In genomic region chr10:34744590-34744989, GRCh38 we compare ENCODE assay signal across 17 cellular contexts.
DNase-seq lines count a peak whose midpoint lies in the region; ATAC-seq and TF ChIP-seq lines count a peak whose summit lies in the region.
"Had no signal": no experiment of that assay in that cellular context is flagged by ENCODE, and none has a peak within 500 bp of the region (broad histone marks: within the 10 kb centered on the region; RNA-seq: fewer than 3 reads in every experiment).

No MANE protein-coding gene starts in this region.

- 0 out of 2 replicates have a peak overlapping the region, but pooled peaks have one; percentile 51 for H3K4me2 ChIP-seq in SK-N-SH

- H3K36me3 ChIP-seq in SK-N-SH (replicated peaks in 1 of 2; ENCODE audit: control insufficient read depth in 1 of 2, insufficient read depth in 2 of 2, low read length in 1 of 2): no peaks in the 10 kb centered on the region
- H3K36me3 ChIP-seq in esophagus muscularis mucosa: no peaks in the 10 kb centered on the region
- H3K36me3 ChIP-seq in transverse colon: no peaks in the 10 kb centered on the region
- no peaks in the 10 kb centered on the region for H3K36me3 ChIP-seq in upper lobe of left lung
- H3K36me3 ChIP-seq: BE2C had no signal

- CTCF ChIA-PET in SK-N-SH (lab: Yijun Ruan, JAX): interaction anchor here (0.8 to 1.2 kb wide), 4 partner anchors 13 to 76 kb away, joined by 3 read pairs; no protein-coding TSS in a partner anchor

- 75% methylated on average over 3 of the region's 3 CpGs for WGBS in SK-N-SH (ENCODE audit: low lambda C conversion rate)
- WGBS in esophagus muscularis mucosa: 89% methylated on average over 3 of the region's 3 CpGs
- WGBS in transverse colon (ENCODE audit: low coverage in 1 of 2), 2 donors: 78% methylated on average over 3 of the region's 3 CpGs; no CpG with 5 or more reads in 1 of the 2 donors
- WGBS in upper lobe of left lung, 2 donors: 92 to 100% methylated on average over 3 of the region's 3 CpGs

- no peaks in the 10 kb centered on the region for H3K36me3 Mint-ChIP-seq in nephron (ENCODE audit: low read depth)
- no peaks in the 10 kb centered on the region for H3K36me3 Mint-ChIP-seq in naive thymus-derived CD8-positive, alpha-beta T cell
- H3K36me3 Mint-ChIP-seq in stimulated activated memory B cell treated with anti-CD40 and anti-IgM and Interleukin-4, amounts not matched to agents 10 μg/mL and 1 μg/mL and 100 μg/mL, for 72 hours: no peaks in the 10 kb centered on the region

- peak; percentile 54 for DNase-seq in SK-N-SH
- no peak for DNase-seq in esophagus muscularis mucosa (ENCODE audit: extremely low spot score)
- DNase-seq in transverse colon: no peak
- DNase-seq in naive thymus-derived CD8-positive, alpha-beta T cell: no peak
- no peak for DNase-seq in upper lobe of left lung
- DNase-seq: DMS53, GDM1, Karpas-422, NCI-H1694, NCI-H2081, NCI-H526, OCI-M1, SHP77 had no signal

- H3K9me3 ChIP-seq in SK-N-SH (no peaks in the 10 kb centered on the region), esophagus muscularis mucosa (no peaks in the 10 kb centered on the region), transverse colon (no peaks in the 10 kb centered on the region), upper lobe of left lung (no peaks in the 10 kb centered on the region)
- H3K9me3 ChIP-seq: BE2C had no signal

- no peak for TF ChIP-seq CTCF in SK-N-SH (IDR thresholded peaks at IDR 0.05)
- no peak for TF ChIP-seq CTCF in esophagus muscularis mucosa (IDR thresholded peaks at IDR 0.05)
- no peak for TF ChIP-seq CTCF in nephron (IDR thresholded peaks at IDR 0.05; ENCODE audit: unreplicated experiment in 3 of 3)
- no peak for TF ChIP-seq CTCF in transverse colon (IDR thresholded peaks at IDR 0.05)
- TF ChIP-seq CTCF in upper lobe of left lung (IDR thresholded peaks at IDR 0.05): no peak

- H3K4me1 Mint-ChIP-seq in nephron: peaks cover 76% of the 10 kb centered on the region
- peaks cover 0 to 4% (median 1%) of the 10 kb centered on the region in 4 donors for H3K4me1 Mint-ChIP-seq in naive thymus-derived CD8-positive, alpha-beta T cell
- H3K4me1 Mint-ChIP-seq in stimulated activated memory B cell treated with anti-CD40 and anti-IgM and Interleukin-4, amounts not matched to agents 10 μg/mL and 1 μg/mL and 100 μg/mL, for 72 hours: no peaks in the 10 kb centered on the region

- TF ChIP-seq POLR2A in esophagus muscularis mucosa (IDR thresholded peaks at IDR 0.05; ENCODE audit: low read depth) (no peak), transverse colon (IDR thresholded peaks at IDR 0.05) (no peak), upper lobe of left lung (IDR thresholded peaks at IDR 0.05) (no peak)

- no peak overlapping the region for H3K9ac ChIP-seq in SK-N-SH

- H3K4me3 ChIP-seq in SK-N-SH (ENCODE audit: low read depth in 2 of 2, low read length in 1 of 2) (no peak overlapping the region), esophagus muscularis mucosa (no peak overlapping the region), transverse colon (no peak overlapping the region), upper lobe of left lung (no peak overlapping the region)

- H3K27me3 ChIP-seq in SK-N-SH (ENCODE audit: insufficient read depth): no peaks in the 10 kb centered on the region
- H3K27me3 ChIP-seq in esophagus muscularis mucosa: no peaks in the 10 kb centered on the region
- no peaks in the 10 kb centered on the region for H3K27me3 ChIP-seq in transverse colon
- no peaks in the 10 kb centered on the region for H3K27me3 ChIP-seq in upper lobe of left lung
- H3K27me3 ChIP-seq: BE2C had no signal

- peak overlapping the region; percentile 66 to 90; a peak in 3 of 4 replicates for H3K27ac ChIP-seq in SK-N-SH (ENCODE audit: low read depth in 2 of 2, low read length in 1 of 2)
- H3K27ac ChIP-seq in esophagus muscularis mucosa (replicated peaks in 1 of 4): peak overlapping the region; percentile 71 to 81 (median 77)
- H3K27ac ChIP-seq in transverse colon: peak overlapping the region in 3 of 4 donors; percentile 33 to 67 (median 63)
- no peak overlapping the region for H3K27ac ChIP-seq in upper lobe of left lung

- H3K79me2 ChIP-seq in SK-N-SH (ENCODE audit: insufficient read depth): peaks cover 78% of the 10 kb centered on the region

- peaks cover 5% of the 10 kb centered on the region for H3F3A ChIP-seq in SK-N-SH (replicated peaks; ENCODE audit: insufficient read depth)

- H3K27me3 Mint-ChIP-seq in nephron (ENCODE audit: low read depth): no peaks in the 10 kb centered on the region
- H3K27me3 Mint-ChIP-seq in naive thymus-derived CD8-positive, alpha-beta T cell: peaks cover 10 to 24% (median 13%) of the 10 kb centered on the region in 5 donors
- H3K27me3 Mint-ChIP-seq in stimulated activated memory B cell treated with anti-CD40 and anti-IgM and Interleukin-4, amounts not matched to agents 10 μg/mL and 1 μg/mL and 100 μg/mL, for 72 hours: peaks cover 8% of the 10 kb centered on the region

- H3K4me1 ChIP-seq in SK-N-SH (ENCODE audit: control insufficient read depth in 1 of 2, insufficient read depth in 2 of 2, low read depth in 1 of 2, low read length in 1 of 2) (peaks cover 10 to 43% of the 10 kb centered on the region in 2 experiments; a peak in 2 of 4 replicates), esophagus muscularis mucosa (peaks cover 27 to 86% (median 68%) of the 10 kb centered on the region in 4 donors), transverse colon (peaks cover 5 to 33% (median 16%) of the 10 kb centered on the region in 4 donors), upper lobe of left lung (peaks cover 10 to 19% (median 11%) of the 10 kb centered on the region in 4 donors)

- TF ChIP-seq EP300 in SK-N-SH (IDR thresholded peaks at IDR 0.05; ENCODE audit: borderline replicate concordance in 1 of 2, low read depth in 1 of 2, low read length in 1 of 2): peak in 1 of 2 experiments; percentile 70; a peak in 2 of 4 replicates
- no peak for TF ChIP-seq EP300 in esophagus muscularis mucosa (IDR thresholded peaks at IDR 0.05)
- no peak for TF ChIP-seq EP300 in transverse colon (IDR thresholded peaks at IDR 0.05; ENCODE audit: low read depth)
- no peak for TF ChIP-seq EP300 in upper lobe of left lung (IDR thresholded peaks at IDR 0.05)

- H3K27ac Mint-ChIP-seq in nephron: peak overlapping the region; percentile 64 to 88 (median 81)
- no peak overlapping the region for H3K27ac Mint-ChIP-seq in naive thymus-derived CD8-positive, alpha-beta T cell
- H3K27ac Mint-ChIP-seq in stimulated activated memory B cell treated with anti-CD40 and anti-IgM and Interleukin-4, amounts not matched to agents 10 μg/mL and 1 μg/mL and 100 μg/mL, for 72 hours: no peak overlapping the region

- peaks cover 25% of the 10 kb centered on the region; the same call in 1 of the 2 replicates for H4K20me1 ChIP-seq in SK-N-SH (ENCODE audit: insufficient read depth)

- no peaks in the 10 kb centered on the region for H3K9me2 ChIP-seq in SK-N-SH

- TF ChIP-seq RAD21 in SK-N-SH (IDR thresholded peaks at IDR 0.05; ENCODE audit: low read length): no peak

- no peak for ATAC-seq in naive thymus-derived CD8-positive, alpha-beta T cell
- no peak for ATAC-seq in upper lobe of left lung (ENCODE audit: low FRiP score in 2 of 2)
- ATAC-seq in stimulated activated memory B cell treated with anti-CD40 and anti-IgM and Interleukin-4, amounts not matched to agents 10 μg/mL and 1 μg/mL and 100 μg/mL, for 72 hours: no peak
- ATAC-seq: HCT116 had no signal

- intact Hi-C loops in esophagus muscularis mucosa (cut with DNase I): no loop called here
- intact Hi-C loops in transverse colon (cut with DNase I; ENCODE audit: low total_unique reads): no loop called here

- H2AFZ ChIP-seq in SK-N-SH (ENCODE audit: low read depth): no peak overlapping the region

- in situ Hi-C loops in transverse colon (cut with MboI; ENCODE audit: low pct_ligation_motif_present in 1 of 4, low pct_unique_long_range_greater_than_20kb in 1 of 4, low sequenced_read_pairs in 3 of 4): no loop called here

- H3K9me3 Mint-ChIP-seq in nephron: no peaks in the 10 kb centered on the region
- H3K9me3 Mint-ChIP-seq in naive thymus-derived CD8-positive, alpha-beta T cell: no peaks in the 10 kb centered on the region
- H3K9me3 Mint-ChIP-seq in stimulated activated memory B cell treated with anti-CD40 and anti-IgM and Interleukin-4, amounts not matched to agents 10 μg/mL and 1 μg/mL and 100 μg/mL, for 72 hours: no peaks in the 10 kb centered on the region

- POLR2A ChIA-PET in SK-N-SH (lab: Yijun Ruan, JAX): interaction anchor here (0.8 to 1.2 kb wide), 2 partner anchors 8 to 22 kb away, joined by 3 read pairs; no protein-coding TSS in a partner anchor
- POLR2A ChIA-PET in naive thymus-derived CD8-positive, alpha-beta T cell (lab: Charles Lee): no interaction called here

- no peak overlapping the region for H3K4me3 Mint-ChIP-seq in nephron
- no peak overlapping the region for H3K4me3 Mint-ChIP-seq in naive thymus-derived CD8-positive, alpha-beta T cell
- H3K4me3 Mint-ChIP-seq in stimulated activated memory B cell treated with anti-CD40 and anti-IgM and Interleukin-4, amounts not matched to agents 10 μg/mL and 1 μg/mL and 100 μg/mL, for 72 hours: no peak overlapping the region

TF ChIP-seq in SK-N-SH, 30 proteins besides CTCF, POLR2A, EP300 and RAD21:
- TF ChIP-seq RCOR1 (IDR thresholded peaks at IDR 0.05; ENCODE audit: low read length): peak; percentile 88
- peak; percentile 7; the same call in 1 of the 2 replicates for TF ChIP-seq TCF12 (IDR thresholded peaks at IDR 0.05)
- TF ChIP-seq ZBTB33 (IDR thresholded peaks at IDR 0.05; ENCODE audit: borderline replicate concordance, low read depth): no peak
- TF ChIP-seq ELF1 (IDR thresholded peaks at IDR 0.05): no peak
- TF ChIP-seq CHD2 (IDR thresholded peaks at IDR 0.05; ENCODE audit: low read length, partially characterized antibody): peak; percentile 38
- TF ChIP-seq GATA2 (CRISPR knock-in tag; IDR thresholded peaks at IDR 0.05): peak; percentile 78

Comparison
In these comparisons a context has a peak if more than half of its experiments do, and no peak if none do; other contexts are left out.
1. H3K27ac ChIP-seq: peak in SK-N-SH (2 of 2), esophagus muscularis mucosa (4 of 4) and transverse colon (3 of 4); none in upper lobe of left lung (0 of 4).
2. H3K27ac Mint-ChIP-seq: peak in nephron (3 of 3); none in naive thymus-derived CD8-positive, alpha-beta T cell (0 of 10) and stimulated activated memory B cell treated with anti-CD40 and anti-IgM and Interleukin-4, amounts not matched to agents 10 μg/mL and 1 μg/mL and 100 μg/mL, for 72 hours (single experiment).